ENCODE assay signal across 14 cellular contexts in genomic region chr19:17170538-17171297, GRCh38. TPM values are rescaled to one million over a fixed set of nuclear protein-coding genes. Genes with fewer than 3 reads are reported as not detected.
DNase-seq lines count a peak whose midpoint lies in the region; ATAC-seq and TF ChIP-seq lines count a peak whose summit lies in the region.
"Had no signal": no experiment of that assay in that cellular context is flagged by ENCODE, and none has a peak within 500 bp of the region (broad histone marks: within the 10 kb centered on the region; RNA-seq: fewer than 3 reads in every experiment).

No MANE protein-coding gene starts in this region.

- intact Hi-C loops in activated T-helper 2 cell treated with anti-CD3 and anti-CD28 coated beads, Interferon-gamma antibody, Interleukin-2, Interleukin-4, amounts not matched to agents 10 μg/mL and 5 μg/mL and 100 μg/mL, durations not matched to agents 14 hours and 24 hours and 36 hours (cut with micrococcal nuclease), result no loop called here

- H3K27ac Mint-ChIP-seq in activated T-helper 2 cell treated with anti-CD3 and anti-CD28 coated beads, Interferon-gamma antibody, Interleukin-2, Interleukin-4, amounts not matched to agents 10 μg/mL and 5 μg/mL and 100 μg/mL, durations not matched to agents 14 hours and 24 hours and 36 hours, result peak overlapping the region; percentile 76
- H3K27ac Mint-ChIP-seq in memory B cell, result peak overlapping the region; percentile 86

- H3K9me3 Mint-ChIP-seq in activated T-helper 2 cell treated with anti-CD3 and anti-CD28 coated beads, Interferon-gamma antibody, Interleukin-2, Interleukin-4, amounts not matched to agents 10 μg/mL and 5 μg/mL and 100 μg/mL, durations not matched to agents 14 hours and 24 hours and 36 hours, result no peaks in the 10 kb centered on the region
- no peaks in the 10 kb centered on the region for H3K9me3 Mint-ChIP-seq in memory B cell

- H3K27me3 Mint-ChIP-seq in activated T-helper 2 cell treated with anti-CD3 and anti-CD28 coated beads, Interferon-gamma antibody, Interleukin-2, Interleukin-4, amounts not matched to agents 10 μg/mL and 5 μg/mL and 100 μg/mL, durations not matched to agents 14 hours and 24 hours and 36 hours (ENCODE audit: low read depth), result no peaks in the 10 kb centered on the region
- H3K27me3 Mint-ChIP-seq in memory B cell, result no peaks in the 10 kb centered on the region

- ATAC-seq in memory B cell (ENCODE audit: low read depth) (peak; percentile 91), GM18870 (IDR thresholded peaks at IDR 0.05; ENCODE audit: unreplicated experiment) (no peak)
- ATAC-seq: esophagus mucosa, Panc1 had no signal

- H3K36me3 Mint-ChIP-seq in activated T-helper 2 cell treated with anti-CD3 and anti-CD28 coated beads, Interferon-gamma antibody, Interleukin-2, Interleukin-4, amounts not matched to agents 10 μg/mL and 5 μg/mL and 100 μg/mL, durations not matched to agents 14 hours and 24 hours and 36 hours (ENCODE audit: low read depth), result peaks cover 64% of the 10 kb centered on the region
- peaks cover 14% of the 10 kb centered on the region for H3K36me3 Mint-ChIP-seq in memory B cell

- DNase-seq in D341Med (ENCODE audit: low spot score) (peak; percentile 20), GM13976 (ENCODE audit: low spot score) (peak; percentile 87), memory B cell (ENCODE audit: low spot score in 2 of 2) (no peak), NCI-H774 (lab: John Stamatoyannopoulos, UW) (no peak)
- no peak for DNase-seq in activated T-helper 2 cell treated with anti-CD3 and anti-CD28 coated beads, Interferon-gamma antibody, Interleukin-2, Interleukin-4, amounts not matched to agents 10 μg/mL and 5 μg/mL and 100 μg/mL, durations not matched to agents 14 hours and 24 hours and 36 hours (ENCODE audit: low spot score)
- DNase-seq in effector CD8-positive, alpha-beta T cell (lab: John Stamatoyannopoulos, UW), result no peak
- DNase-seq: aorta, MG63, NCI-H2029 treated with DMSO at 0.1 percent for 48 hours, NCI-H524, SK-N-SH had no signal

- no peak for TF ChIP-seq CTCF in GM13976 (IDR thresholded peaks at IDR 0.05; ENCODE audit: borderline replicate concordance, control extremely low read depth, extremely low read depth, insufficient read depth, missing control alignments)

- no peak overlapping the region for H3K4me3 Mint-ChIP-seq in activated T-helper 2 cell treated with anti-CD3 and anti-CD28 coated beads, Interferon-gamma antibody, Interleukin-2, Interleukin-4, amounts not matched to agents 10 μg/mL and 5 μg/mL and 100 μg/mL, durations not matched to agents 14 hours and 24 hours and 36 hours (ENCODE audit: low read depth)
- no peak overlapping the region for H3K4me3 Mint-ChIP-seq in memory B cell

- no peaks in the 10 kb centered on the region for H3K4me1 Mint-ChIP-seq in activated T-helper 2 cell treated with anti-CD3 and anti-CD28 coated beads, Interferon-gamma antibody, Interleukin-2, Interleukin-4, amounts not matched to agents 10 μg/mL and 5 μg/mL and 100 μg/mL, durations not matched to agents 14 hours and 24 hours and 36 hours (ENCODE audit: low read depth)
- H3K4me1 Mint-ChIP-seq in memory B cell, result no peaks in the 10 kb centered on the region

- in situ Hi-C loops in GM13976 (cut with MboI; ENCODE audit: low sequenced_read_pairs, unreplicated experiment), result no loop called here

RNA-seq across cellular contexts. Expression of gene USE1, which starts 44.4 kb away (rescaled TPM):
- total RNA-seq in activated T-helper 2 cell treated with anti-CD3 and anti-CD28 coated beads, Interferon-gamma antibody, Interleukin-2, Interleukin-4, amounts not matched to agents 10 μg/mL and 5 μg/mL and 100 μg/mL, durations not matched to agents 14 hours and 24 hours and 36 hours, result 26.4 and 27.2 TPM in 2 replicates

RNA-seq across cellular contexts. Expression of gene OCEL1, which starts 55.3 kb away (rescaled TPM):
- 20.7 and 22.0 TPM in 2 replicates for total RNA-seq in activated T-helper 2 cell treated with anti-CD3 and anti-CD28 coated beads, Interferon-gamma antibody, Interleukin-2, Interleukin-4, amounts not matched to agents 10 μg/mL and 5 μg/mL and 100 μg/mL, durations not matched to agents 14 hours and 24 hours and 36 hours

Comparison
In these comparisons a context has a peak if more than half of its experiments do, and no peak if none do; other contexts are left out.
1. DNase-seq: peak in D341Med (single experiment) and GM13976 (single experiment); none in activated T-helper 2 cell treated with anti-CD3 and anti-CD28 coated beads, Interferon-gamma antibody, Interleukin-2, Interleukin-4, amounts not matched to agents 10 μg/mL and 5 μg/mL and 100 μg/mL, durations not matched to agents 14 hours and 24 hours and 36 hours (single experiment), memory B cell (0 of 2), effector CD8-positive, alpha-beta T cell (single experiment) and NCI-H774 (single experiment).